ENCODE assay signal across 9 cellular contexts in genomic region chr7:37247881-37248280, GRCh38.
DNase-seq lines count a peak whose midpoint lies in the region; ATAC-seq and TF ChIP-seq lines count a peak whose summit lies in the region.
"Had no signal": no experiment of that assay in that cellular context is flagged by ENCODE, and none has a peak within 500 bp of the region (broad histone marks: within the 10 kb centered on the region; RNA-seq: fewer than 3 reads in every experiment).

No MANE protein-coding gene starts in this region.

- no peaks in the 10 kb centered on the region for H3K9me3 ChIP-seq in testis

- peaks cover 20% of the 10 kb centered on the region for H3K4me1 ChIP-seq in testis

- H3K36me3 Mint-ChIP-seq in activated naive CD4-positive, alpha-beta T cell treated with anti-CD3 and anti-CD28 coated beads, Interleukin-2, amount 50 U/mL, for 72 hours: peaks cover 4 to 15% of the 10 kb centered on the region in 2 donors

- H3K36me3 ChIP-seq in brain microvascular endothelial cell (replicated peaks) (no peaks in the 10 kb centered on the region), testis (ENCODE audit: low read depth, missing control alignments) (no peaks in the 10 kb centered on the region)

- WGBS in testis, 2 donors: 27 to 36% methylated on average over 2 of the region's 2 CpGs

- peak in 1 of 2 donors; percentile 14 for ATAC-seq in activated naive CD4-positive, alpha-beta T cell treated with anti-CD3 and anti-CD28 coated beads, Interleukin-2, amount 50 U/mL, for 72 hours
- ATAC-seq in GM18520 (IDR thresholded peaks at IDR 0.05; ENCODE audit: unreplicated experiment): no peak

- no peak for DNase-seq in activated naive CD4-positive, alpha-beta T cell treated with anti-CD3 and anti-CD28 coated beads, Interleukin-2, amount 50 U/mL, for 72 hours (ENCODE audit: low spot score in 2 of 2)
- no peak for DNase-seq in activated naive CD4-positive, alpha-beta T cell (lab: John Stamatoyannopoulos, UW)
- DNase-seq in brain microvascular endothelial cell: peak; percentile 16
- DNase-seq in iPS-NIHi7 (ENCODE audit: extremely low spot score): peak; percentile 64
- peak; percentile 56 for DNase-seq in testis
- DNase-seq in SHP77 (lab: John Stamatoyannopoulos, UW): no peak
- DNase-seq in KBM-7: no peak
- DNase-seq: effector memory CD4-positive, alpha-beta T cell had no signal

- peak overlapping the region; percentile 9 to 34 for H3K27ac Mint-ChIP-seq in activated naive CD4-positive, alpha-beta T cell treated with anti-CD3 and anti-CD28 coated beads, Interleukin-2, amount 50 U/mL, for 72 hours

- TF ChIP-seq CTCF in brain microvascular endothelial cell (IDR thresholded peaks at IDR 0.05; ENCODE audit: low read depth, low read length, missing control alignments): no peak
- TF ChIP-seq CTCF in testis (IDR thresholded peaks at IDR 0.05): no peak

- intact Hi-C loops in testis (cut with DNase I; ENCODE audit: low total_unique reads): no loop called here

- no peak for TF ChIP-seq POLR2A in testis (IDR thresholded peaks at IDR 0.05)

- H3K27ac ChIP-seq in brain microvascular endothelial cell (no peak overlapping the region), testis (peak overlapping the region in 1 of 2 donors; percentile 38)

- no peaks in the 10 kb centered on the region for H3K9me3 Mint-ChIP-seq in activated naive CD4-positive, alpha-beta T cell treated with anti-CD3 and anti-CD28 coated beads, Interleukin-2, amount 50 U/mL, for 72 hours

- in situ Hi-C loops in brain microvascular endothelial cell (cut with HindIII; ENCODE audit: low pct_ligation_motif_present, low sequenced_read_pairs): no loop called here
- in situ Hi-C loops in KBM-7 (cut with MboI; ENCODE audit: low pct_unique_long_range_greater_than_20kb, low sequenced_read_pairs): no loop called here

- H3K27me3 ChIP-seq in brain microvascular endothelial cell (replicated peaks): no peaks in the 10 kb centered on the region
- H3K27me3 ChIP-seq in testis: no peaks in the 10 kb centered on the region

- H3K4me3 ChIP-seq in brain microvascular endothelial cell (ENCODE audit: low read depth, low read length): no peak overlapping the region
- no peak overlapping the region for H3K4me3 ChIP-seq in testis

Comparison
In these comparisons a context has a peak if more than half of its experiments do, and no peak if none do; other contexts are left out.
1. DNase-seq: peak in brain microvascular endothelial cell (single experiment), iPS-NIHi7 (single experiment) and testis (single experiment); none in activated naive CD4-positive, alpha-beta T cell treated with anti-CD3 and anti-CD28 coated beads, Interleukin-2, amount 50 U/mL, for 72 hours (0 of 2), activated naive CD4-positive, alpha-beta T cell (0 of 4), SHP77 (0 of 2) and KBM-7 (single experiment).